ENCODE assay signal across 9 cellular contexts in genomic region chr12:125331342-125332052, GRCh38.
A peak's percentile ranks its signal among the peaks of the same experiment; 100 is the strongest.
DNase-seq lines count a peak whose midpoint lies in the region; ATAC-seq and TF ChIP-seq lines count a peak whose summit lies in the region.
"Had no signal": no experiment of that assay in that cellular context is flagged by ENCODE, and none has a peak within 500 bp of the region (broad histone marks: within the 10 kb centered on the region; RNA-seq: fewer than 3 reads in every experiment).

No MANE protein-coding gene starts in this region.

- no peaks in the 10 kb centered on the region for H4K20me1 ChIP-seq in hepatocyte (ENCODE audit: insufficient read depth, poor library complexity, severe bottlenecking)

- peak overlapping the region; percentile 89 for H3K4me2 ChIP-seq in hepatocyte

- H3K4me3 ChIP-seq in adipocyte (ENCODE audit: low read length) (peak overlapping the region; percentile 83), hepatocyte (peak overlapping the region; percentile 42)

- no peaks in the 10 kb centered on the region for H3K9me2 ChIP-seq in hepatocyte (replicated peaks; ENCODE audit: insufficient read depth)

- in situ Hi-C loops in GM13976 (cut with MboI; ENCODE audit: low sequenced_read_pairs, unreplicated experiment): no loop called here

- no peak overlapping the region for H3K27ac ChIP-seq in hepatocyte

- DNase-seq in GM13976 (ENCODE audit: low spot score): peak; percentile 24
- peak; percentile 35 for DNase-seq in adipocyte (ENCODE audit: low read depth)
- DNase-seq in hepatocyte (ENCODE audit: low spot score): peak; percentile 19
- DNase-seq in sciatic nerve (ENCODE audit: low spot score): no peak
- DNase-seq in COLO668 (lab: John Stamatoyannopoulos, UW; ENCODE audit: unreplicated experiment): no peak
- DNase-seq in SHP77 treated with DMSO at 0.1 percent for 48 hours (lab: John Stamatoyannopoulos, UW): no peak
- no peak for DNase-seq in midbrain (lab: John Stamatoyannopoulos, UW)
- DNase-seq: NCI-H1092 had no signal

- ATAC-seq in sciatic nerve (peak; percentile 35), HG03571 (IDR thresholded peaks at IDR 0.05; ENCODE audit: unreplicated experiment) (no peak)

- H3K27me3 ChIP-seq in adipocyte (replicated peaks; ENCODE audit: control insufficient read depth, insufficient read depth, low read length) (peaks cover 20% of the 10 kb centered on the region), hepatocyte (no peaks in the 10 kb centered on the region)

- 33% methylated on average over 16 of the region's 16 CpGs for WGBS in hepatocyte (ENCODE audit: low lambda C conversion rate, missing lambda C conversion rate)

- H2AFZ ChIP-seq in hepatocyte: peak overlapping the region; percentile 80

- H3K9ac ChIP-seq in adipocyte (ENCODE audit: low read length): peak overlapping the region; percentile 76

- no peak for TF ChIP-seq CTCF in GM13976 (IDR thresholded peaks at IDR 0.05; ENCODE audit: borderline replicate concordance, control extremely low read depth, extremely low read depth, insufficient read depth, missing control alignments)
- no peak for TF ChIP-seq CTCF in hepatocyte (IDR thresholded peaks at IDR 0.05; ENCODE audit: poor library complexity)

- intact Hi-C loops in sciatic nerve (cut with DNase I): no loop called here

- peaks cover 8% of the 10 kb centered on the region for H3K9me3 ChIP-seq in adipocyte (ENCODE audit: control insufficient read depth, low read length)
- no peaks in the 10 kb centered on the region for H3K9me3 ChIP-seq in hepatocyte (ENCODE audit: low read depth)

- H3K36me3 ChIP-seq in adipocyte (ENCODE audit: control insufficient read depth, insufficient read depth, low read length, severe bottlenecking) (no peaks in the 10 kb centered on the region), hepatocyte (replicated peaks; ENCODE audit: insufficient read depth, low read depth) (no peaks in the 10 kb centered on the region)

- no peaks in the 10 kb centered on the region for H3K4me1 ChIP-seq in adipocyte (ENCODE audit: control insufficient read depth, insufficient read depth, low read length)
- no peaks in the 10 kb centered on the region for H3K4me1 ChIP-seq in hepatocyte (ENCODE audit: insufficient read depth)

- no peaks in the 10 kb centered on the region for H3K79me2 ChIP-seq in hepatocyte

Comparison
In these comparisons a context has a peak if more than half of its experiments do, and no peak if none do; other contexts are left out.
1. DNase-seq: peak in GM13976 (single experiment), adipocyte (single experiment) and hepatocyte (single experiment); none in sciatic nerve (single experiment), COLO668 (single experiment), SHP77 treated with DMSO at 0.1 percent for 48 hours (single experiment) and midbrain (single experiment).